In the genomic region with DNA sequence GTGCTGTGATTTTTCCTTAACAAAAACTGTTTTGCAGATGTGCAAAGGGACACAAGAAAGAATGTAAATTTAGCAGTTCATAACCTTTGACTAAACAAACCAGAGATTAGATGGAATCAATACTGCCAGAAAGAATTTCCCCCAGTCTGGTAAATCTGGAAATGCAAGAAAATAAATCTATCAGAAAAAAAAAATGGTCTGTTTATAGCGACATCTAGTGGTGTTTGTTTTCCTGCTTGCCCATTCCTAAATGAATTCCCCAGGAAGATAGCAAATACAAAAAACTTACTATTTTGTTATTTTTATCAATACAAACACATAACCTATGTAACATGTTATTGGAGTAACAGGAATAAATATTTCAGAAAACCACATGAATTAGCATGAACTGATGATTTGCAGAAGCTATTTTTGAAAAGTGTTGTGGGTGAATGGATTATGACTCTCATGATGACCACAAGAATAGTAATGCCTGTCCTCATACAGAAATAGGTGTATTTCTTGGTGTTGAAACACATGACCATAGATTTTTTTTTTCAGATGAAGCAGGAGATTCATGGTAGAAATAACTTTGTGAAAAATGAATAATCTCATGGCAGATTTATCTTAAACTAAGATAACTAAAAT, we compare ENCODE assay signal across 8 cellular contexts.
DNase-seq lines count a peak whose midpoint lies in the region; ATAC-seq and TF ChIP-seq lines count a peak whose summit lies in the region.

No MANE protein-coding gene starts in this region.

- no peak for TF ChIP-seq EP300 in Ishikawa (IDR thresholded peaks at IDR 0.05; ENCODE audit: borderline replicate concordance)

- H3K4me3 ChIP-seq in adrenal gland (no peak overlapping the region), liver (ENCODE audit: low read depth in 1 of 3, low read length in 3 of 3) (no peak overlapping the region)

- H3K27me3 ChIP-seq in adrenal gland (no peaks in the 10 kb centered on the region), liver (ENCODE audit: control insufficient read depth in 4 of 4, insufficient read depth in 4 of 4, low read length in 3 of 4) (no peaks in the 10 kb centered on the region)

- ATAC-seq in HG03159 (IDR thresholded peaks at IDR 0.05; ENCODE audit: unreplicated experiment), result no peak

- no peak overlapping the region for H3K27ac ChIP-seq in adrenal gland
- no peak overlapping the region for H3K27ac ChIP-seq in liver (ENCODE audit: low read depth in 1 of 2, low read length in 2 of 2)

- CTCF ChIA-PET in Calu3 (lab: Charles Lee), result interaction anchor here (0.6 kb wide), 1 partner anchor 181 kb away, joined by 3 read pairs; no protein-coding TSS in a partner anchor
- CTCF ChIA-PET in activated naive CD4-positive, alpha-beta T cell treated with anti-CD3 and anti-CD28 coated beads for 36 hours (lab: Charles Lee), result interaction anchor here (0.6 to 0.8 kb wide), 3 partner anchors 15 to 1114 kb away, joined by 3 read pairs; no protein-coding TSS in a partner anchor

- H3K4me1 Mint-ChIP-seq in Calu3 (ENCODE audit: low read depth, unreplicated experiment), result peaks cover 8% of the 10 kb centered on the region
- no peaks in the 10 kb centered on the region for H3K4me1 Mint-ChIP-seq in activated naive CD4-positive, alpha-beta T cell treated with anti-CD3 and anti-CD28 coated beads for 36 hours (ENCODE audit: low read depth)

- no TSS peak for BruUV-seq in Calu3 (replicated peaks; lab: Mats Ljungman, UMichigan)

- H3K36me3 Mint-ChIP-seq in Calu3 (ENCODE audit: insufficient read depth, unreplicated experiment), result no peaks in the 10 kb centered on the region
- H3K36me3 Mint-ChIP-seq in activated naive CD4-positive, alpha-beta T cell treated with anti-CD3 and anti-CD28 coated beads for 36 hours (ENCODE audit: low read depth), result no peaks in the 10 kb centered on the region

- peaks cover 2% of the 10 kb centered on the region for H3K9me3 Mint-ChIP-seq in Calu3 (ENCODE audit: low read depth, unreplicated experiment)
- H3K9me3 Mint-ChIP-seq in activated naive CD4-positive, alpha-beta T cell treated with anti-CD3 and anti-CD28 coated beads for 36 hours, result no peaks in the 10 kb centered on the region

- H3K27ac Mint-ChIP-seq in Calu3 (ENCODE audit: unreplicated experiment), result no peak overlapping the region
- no peak overlapping the region for H3K27ac Mint-ChIP-seq in activated naive CD4-positive, alpha-beta T cell treated with anti-CD3 and anti-CD28 coated beads for 36 hours

- DNase-seq in Calu3 (peak; percentile 6), adrenal gland (no peak), GOT3 (lab: John Stamatoyannopoulos, UW) (no peak)
- DNase-seq in activated naive CD4-positive, alpha-beta T cell treated with anti-CD3 and anti-CD28 coated beads for 36 hours, result no peak
- DNase-seq in activated T-cell treated with anti-CD3 and anti-CD28 coated beads, Interleukin-2, amount 50 U/mL, for 1 hour, result no peak

- H3K4me3 Mint-ChIP-seq in Calu3 (ENCODE audit: low read depth, unreplicated experiment), result no peak overlapping the region
- H3K4me3 Mint-ChIP-seq in activated naive CD4-positive, alpha-beta T cell treated with anti-CD3 and anti-CD28 coated beads for 36 hours, result no peak overlapping the region

- no peaks in the 10 kb centered on the region for H3K9me3 ChIP-seq in adrenal gland (replicated peaks in 1 of 3)
- no peaks in the 10 kb centered on the region for H3K9me3 ChIP-seq in liver (ENCODE audit: control insufficient read depth in 4 of 4, low read length in 3 of 4)

- no peak overlapping the region for H3K9ac ChIP-seq in liver (ENCODE audit: low read depth in 1 of 2, low read length in 2 of 2)

- TF ChIP-seq CTCF in Calu3 (IDR thresholded peaks at IDR 0.05; ENCODE audit: unreplicated experiment) (peak; percentile 56), adrenal gland (IDR thresholded peaks at IDR 0.05) (peak; percentile 18 to 70 (median 58)), liver (IDR thresholded peaks at IDR 0.05; ENCODE audit: low read depth, low read length, missing input control) (peak; percentile 49)

- no peaks in the 10 kb centered on the region for H3K27me3 Mint-ChIP-seq in Calu3 (ENCODE audit: unreplicated experiment)
- no peaks in the 10 kb centered on the region for H3K27me3 Mint-ChIP-seq in activated naive CD4-positive, alpha-beta T cell treated with anti-CD3 and anti-CD28 coated beads for 36 hours (ENCODE audit: low read depth)

- H3K36me3 ChIP-seq in adrenal gland (replicated peaks in 1 of 2) (no peaks in the 10 kb centered on the region), liver (ENCODE audit: control insufficient read depth in 4 of 4, insufficient read depth in 3 of 4, low read depth in 1 of 4, low read length in 3 of 4) (no peaks in the 10 kb centered on the region)

- WGBS in adrenal gland, 4 donors, result 0 to 1% (median 0%) methylated on average over 1 of the region's 1 CpG
- 2% methylated on average over 1 of the region's 1 CpG for WGBS in liver

- intact Hi-C loops in Calu3 (cut with micrococcal nuclease; ENCODE audit: unreplicated experiment) (loop anchor here (1.0 to 10.0 kb wide), 5 partner anchors 180 to 1644 kb away; no protein-coding TSS in a partner anchor), adrenal gland (cut with DNase I) (loop anchor here in 1 of 2 donors (5.0 kb wide), 1 partner anchor 1197 kb away; no protein-coding TSS in a partner anchor)
- intact Hi-C loops in activated naive CD4-positive, alpha-beta T cell treated with anti-CD3 and anti-CD28 coated beads for 36 hours (cut with micrococcal nuclease), result loop anchor here (1.0 to 2.0 kb wide), 2 partner anchors 705 to 1196 kb away; no protein-coding TSS in a partner anchor

- no peak for TF ChIP-seq POLR2A in adrenal gland (IDR thresholded peaks at IDR 0.05)

- TF ChIP-seq RAD21 in Ishikawa (IDR thresholded peaks at IDR 0.05; ENCODE audit: low read depth) (peak; percentile 44; the same call in 1 of the 2 replicates), liver (IDR thresholded peaks at IDR 0.05) (peak; percentile 69 to 72)

- no peaks in the 10 kb centered on the region for H3K4me1 ChIP-seq in adrenal gland (replicated peaks in 1 of 2)
- no peaks in the 10 kb centered on the region for H3K4me1 ChIP-seq in liver (ENCODE audit: control insufficient read depth in 4 of 4, insufficient read depth in 4 of 4, low read length in 3 of 4)

TF ChIP-seq in Ishikawa, 13 proteins besides CTCF, POLR2A, EP300 and RAD21 (continues in another document):
- TF ChIP-seq CEBPB (IDR thresholded peaks at IDR 0.05) (no peak), NFIC (IDR thresholded peaks at IDR 0.05) (no peak), FOXM1 (IDR thresholded peaks at IDR 0.05; ENCODE audit: borderline replicate concordance, low read depth) (no peak), ZBTB7A (IDR thresholded peaks at IDR 0.05; ENCODE audit: low read depth) (no peak)
- TF ChIP-seq, protein P1, sequence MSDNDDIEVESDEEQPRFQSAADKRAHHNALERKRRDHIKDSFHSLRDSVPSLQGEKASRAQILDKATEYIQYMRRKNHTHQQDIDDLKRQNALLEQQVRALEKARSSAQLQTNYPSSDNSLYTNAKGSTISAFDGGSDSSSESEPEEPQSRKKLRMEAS (IDR thresholded peaks at IDR 0.05), result no peak

TF ChIP-seq in liver, 16 proteins besides CTCF, POLR2A, EP300 and RAD21:
- TF ChIP-seq TAF1 (conservative IDR thresholded peaks at IDR 0.05), result no peak
- no peak for TF ChIP-seq GABPA (IDR thresholded peaks at IDR 0.05 in 1 of 2, conservative IDR thresholded peaks at IDR 0.05 in 1 of 2)
- no peak for TF ChIP-seq JUND (IDR thresholded peaks at IDR 0.05)
- TF ChIP-seq, protein P1 (IDR thresholded peaks at IDR 0.05), result no peak
- TF ChIP-seq HNF4A (conservative IDR thresholded peaks at IDR 0.05), result no peak
- TF ChIP-seq, protein P2, sequence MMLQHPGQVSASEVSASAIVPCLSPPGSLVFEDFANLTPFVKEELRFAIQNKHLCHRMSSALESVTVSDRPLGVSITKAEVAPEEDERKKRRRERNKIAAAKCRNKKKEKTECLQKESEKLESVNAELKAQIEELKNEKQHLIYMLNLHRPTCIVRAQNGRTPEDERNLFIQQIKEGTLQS (IDR thresholded peaks at IDR 0.05), result no peak
- no peak for TF ChIP-seq RXRA (IDR thresholded peaks at IDR 0.05)
- no peak for TF ChIP-seq SP1 (IDR thresholded peaks at IDR 0.05)
- no peak for TF ChIP-seq NR2F2 (IDR thresholded peaks at IDR 0.05)
- no peak for TF ChIP-seq YY1 (IDR thresholded peaks at IDR 0.05)
- TF ChIP-seq, protein P3, sequence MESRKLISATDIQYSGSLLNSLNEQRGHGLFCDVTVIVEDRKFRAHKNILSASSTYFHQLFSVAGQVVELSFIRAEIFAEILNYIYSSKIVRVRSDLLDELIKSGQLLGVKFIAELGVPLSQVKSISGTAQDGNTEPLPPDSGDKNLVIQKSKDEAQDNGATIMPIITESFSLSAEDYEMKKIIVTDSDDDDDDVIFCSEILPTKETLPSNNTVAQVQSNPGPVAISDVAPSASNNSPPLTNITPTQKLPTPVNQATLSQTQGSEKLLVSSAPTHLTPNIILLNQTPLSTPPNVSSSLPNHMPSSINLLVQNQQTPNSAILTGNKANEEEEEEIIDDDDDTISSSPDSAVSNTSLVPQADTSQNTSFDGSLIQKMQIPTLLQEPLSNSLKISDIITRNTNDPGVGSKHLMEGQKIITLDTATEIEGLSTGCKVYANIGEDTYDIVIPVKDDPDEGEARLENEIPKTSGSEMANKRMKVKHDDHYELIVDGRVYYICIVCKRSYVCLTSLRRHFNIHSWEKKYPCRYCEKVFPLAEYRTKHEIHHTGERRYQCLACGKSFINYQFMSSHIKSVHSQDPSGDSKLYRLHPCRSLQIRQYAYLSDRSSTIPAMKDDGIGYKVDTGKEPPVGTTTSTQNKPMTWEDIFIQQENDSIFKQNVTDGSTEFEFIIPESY (IDR thresholded peaks at IDR 0.05), result no peak
- no peak for TF ChIP-seq FOXA1 (IDR thresholded peaks at IDR 0.05)
- TF ChIP-seq EGR1 (IDR thresholded peaks at IDR 0.05; ENCODE audit: low read depth in 2 of 2), result no peak
